Comparison of ENCODE assay signal across 26 cellular contexts in the genomic region with DNA sequence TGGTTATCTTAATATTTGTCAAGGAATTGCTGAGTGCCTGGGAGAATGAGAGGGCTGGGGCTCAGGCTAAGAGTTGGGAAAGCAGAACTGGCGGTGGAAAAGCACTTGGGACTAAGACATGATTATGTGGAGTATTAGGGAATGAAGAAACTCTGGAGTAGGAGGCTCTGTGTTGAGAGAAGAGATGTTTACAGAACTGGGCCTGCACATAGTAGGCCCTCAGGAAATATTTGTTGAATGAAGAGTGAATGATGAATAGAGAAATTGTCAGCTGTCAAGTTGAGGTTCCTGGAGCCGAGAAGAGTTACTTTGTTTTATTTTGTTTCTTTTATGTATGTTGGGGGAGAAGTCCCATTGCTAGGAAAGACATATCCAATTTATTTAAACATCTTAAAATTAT.
DNase-seq lines count a peak whose midpoint lies in the region; ATAC-seq, FAIRE-seq and TF ChIP-seq lines count a peak whose summit lies in the region.
"Had no signal": no experiment of that assay in that cellular context is flagged by ENCODE, and none has a peak within 500 bp of the region (broad histone marks: within the 10 kb centered on the region; RNA-seq: fewer than 3 reads in every experiment).

No MANE protein-coding gene starts in this region.

- no peak overlapping the region for H3K14ac ChIP-seq in H9 (ENCODE audit: insufficient read depth, low read length)

- H2BK12ac ChIP-seq in H9 (ENCODE audit: insufficient read length, low read depth, low read length), result no peak overlapping the region

- H3K9ac ChIP-seq in H9 (ENCODE audit: extremely low read depth, insufficient read length, low read length) (no peak overlapping the region), kidney (ENCODE audit: low read length in 2 of 2) (no peak overlapping the region), mesendoderm (ENCODE audit: low read length) (no peak overlapping the region)
- H3K9ac ChIP-seq: BLaER1 treated with 17β-estradiol and CSF1 and Interleukin-3, amounts not matched to agents 10 nM and 100 nM had no signal

- H2BK5ac ChIP-seq in H9 (ENCODE audit: insufficient read length, low read length) (no peak overlapping the region), mesendoderm (ENCODE audit: low read length) (no peak overlapping the region)

- intact Hi-C loops in kidney (cut with DNase I), result no loop called here
- intact Hi-C loops in cardiac septum (cut with DNase I), result no loop called here

- peak overlapping the region in 1 of 2 experiments; percentile 40; a peak in 3 of 6 replicates for H3K27ac ChIP-seq in A549
- H3K27ac ChIP-seq in H9 (ENCODE audit: insufficient read length, low read depth, low read length), result no peak overlapping the region
- H3K27ac ChIP-seq in kidney (ENCODE audit: low read depth in 2 of 2, low read length in 2 of 2), result peak overlapping the region; percentile 18 to 87
- H3K27ac ChIP-seq in mesendoderm (ENCODE audit: low read depth, low read length), result no peak overlapping the region
- H3K27ac ChIP-seq: BLaER1 treated with 17β-estradiol and CSF1 and Interleukin-3, amounts not matched to agents 10 nM and 100 nM had no signal

- H2AFZ ChIP-seq in H9 (ENCODE audit: low read length), result no peak overlapping the region

- H3K36me3 ChIP-seq in kidney (ENCODE audit: control insufficient read depth in 1 of 2, insufficient read depth in 2 of 2, low read length in 2 of 2) (no peaks in the 10 kb centered on the region), mesendoderm (ENCODE audit: control insufficient read depth, insufficient read depth, low read length) (no peaks in the 10 kb centered on the region)
- H3K36me3 ChIP-seq: BLaER1 treated with 17β-estradiol and CSF1 and Interleukin-3, amounts not matched to agents 10 nM and 100 nM had no signal

- peaks cover 15 to 18% of the 10 kb centered on the region in 2 experiments for H3K4me1 Mint-ChIP-seq in H9
- H3K4me1 Mint-ChIP-seq in activated naive CD8-positive, alpha-beta T cell treated with anti-CD3 and anti-CD28 coated beads, Interleukin-2, amount 50 U/mL, for 24 hours, result peaks cover 15% of the 10 kb centered on the region

- H2AK5ac ChIP-seq in H9 (ENCODE audit: insufficient read length, low read length) (no peak overlapping the region), mesendoderm (ENCODE audit: low read length) (no peak overlapping the region)

- H4K5ac ChIP-seq in H9 (ENCODE audit: insufficient read length, low read depth, low read length) (no peak overlapping the region), mesendoderm (ENCODE audit: low read length) (no peak overlapping the region)

- H3K4me3 ChIP-seq in A549 (no peak overlapping the region), kidney (ENCODE audit: low read length in 2 of 2) (peak overlapping the region in 1 of 2 donors; percentile 35), mesendoderm (ENCODE audit: low read length) (no peak overlapping the region)
- H3K4me3 ChIP-seq: BLaER1 treated with 17β-estradiol and CSF1 and Interleukin-3, amounts not matched to agents 10 nM and 100 nM had no signal

- POLR2A ChIA-PET in A549 (lab: Yijun Ruan, JAX), result no interaction called here

- H2BK20ac ChIP-seq in H9 (ENCODE audit: low read depth, low read length, poor library complexity, severe bottlenecking), result no peak overlapping the region

- H3K27me3 ChIP-seq in H9 (ENCODE audit: insufficient read depth, low read length), result no peaks in the 10 kb centered on the region
- no peaks in the 10 kb centered on the region for H3K27me3 ChIP-seq in mesendoderm (ENCODE audit: insufficient read depth, low read length, poor library complexity)
- H3K27me3 ChIP-seq: BLaER1 treated with 17β-estradiol and CSF1 and Interleukin-3, amounts not matched to agents 10 nM and 100 nM had no signal

- H3K9me3 Mint-ChIP-seq in H9, result no peaks in the 10 kb centered on the region
- peaks cover 4% of the 10 kb centered on the region for H3K9me3 Mint-ChIP-seq in activated naive CD8-positive, alpha-beta T cell treated with anti-CD3 and anti-CD28 coated beads, Interleukin-2, amount 50 U/mL, for 24 hours
- H3K9me3 Mint-ChIP-seq: CD4-positive, alpha-beta T cell had no signal

- H3K79me2 ChIP-seq in H9 (ENCODE audit: insufficient read depth, low read length), result no peaks in the 10 kb centered on the region
- no peaks in the 10 kb centered on the region for H3K79me2 ChIP-seq in mesendoderm (ENCODE audit: control insufficient read depth, insufficient read depth, low read length)

- no peak overlapping the region for H3K18ac ChIP-seq in H9 (ENCODE audit: insufficient read length, low read depth, low read length)
- H3K18ac ChIP-seq in mesendoderm (ENCODE audit: low read length), result peak overlapping the region; percentile 13

- no peaks in the 10 kb centered on the region for H3K23me2 ChIP-seq in H9 (ENCODE audit: insufficient read length, low read depth, low read length, poor library complexity, severe bottlenecking)

- no peak for TF ChIP-seq POLR2A in A549 (IDR thresholded peaks at IDR 0.05; ENCODE audit: low read length)

- TF ChIP-seq EP300 in A549 (IDR thresholded peaks at IDR 0.05), result no peak

- no peaks in the 10 kb centered on the region for H4K20me1 ChIP-seq in H9 (ENCODE audit: control insufficient read depth, insufficient read depth, insufficient read length)
- H4K20me1 ChIP-seq: BLaER1 treated with 17β-estradiol and CSF1 and Interleukin-3, amounts not matched to agents 10 nM and 100 nM had no signal

- H3T11ph ChIP-seq in H9 (ENCODE audit: low read length), result no peak overlapping the region

- H3K79me1 ChIP-seq in H9 (ENCODE audit: insufficient read depth, low read depth, low read length, poor library complexity, severe bottlenecking), result no peaks in the 10 kb centered on the region
- no peaks in the 10 kb centered on the region for H3K79me1 ChIP-seq in mesendoderm (ENCODE audit: low read length)

- ATAC-seq in A549 (no peak), HG02840 (IDR thresholded peaks at IDR 0.05; ENCODE audit: low FRiP score, unreplicated experiment) (no peak), HG02885 (IDR thresholded peaks at IDR 0.05; ENCODE audit: poor library complexity, unreplicated experiment) (no peak)
- ATAC-seq in activated naive CD8-positive, alpha-beta T cell treated with anti-CD3 and anti-CD28 coated beads, Interleukin-2, amount 50 U/mL, for 24 hours, result no peak
- ATAC-seq: PC-3, Right ventricle myocardium inferior had no signal

- H3K56ac ChIP-seq in H9 (ENCODE audit: insufficient read length, low read depth, low read length) (no peak overlapping the region), mesendoderm (ENCODE audit: low read length) (no peak overlapping the region)

- no peaks in the 10 kb centered on the region for H3K27me3 Mint-ChIP-seq in H9 (ENCODE audit: low read depth)
- H3K27me3 Mint-ChIP-seq in activated naive CD8-positive, alpha-beta T cell treated with anti-CD3 and anti-CD28 coated beads, Interleukin-2, amount 50 U/mL, for 24 hours, result peaks cover 2% of the 10 kb centered on the region
- H3K27me3 Mint-ChIP-seq: CD4-positive, alpha-beta T cell had no signal

- CTCF ChIA-PET in A549 (lab: Yijun Ruan, JAX), result interaction anchor here (1.3 kb wide), 1 partner anchor 198 kb away, joined by 3 read pairs; no protein-coding TSS in a partner anchor

- no peak overlapping the region for H3K4ac ChIP-seq in H9 (ENCODE audit: low read depth, low read length)
- no peak overlapping the region for H3K4ac ChIP-seq in mesendoderm (ENCODE audit: low read depth, low read length)

- no peak for DNase-seq in A549 (ENCODE audit: low read depth in 1 of 2, low spot score in 1 of 2)
- no peak for DNase-seq in H9
- DNase-seq in kidney, result no peak
- no peak for DNase-seq in mesendoderm
- no peak for DNase-seq in activated naive CD8-positive, alpha-beta T cell treated with anti-CD3 and anti-CD28 coated beads, Interleukin-2, amount 50 U/mL, for 24 hours
- DNase-seq in cardiac septum (ENCODE audit: low spot score), result no peak
- DNase-seq: AML-193; CD4-positive, alpha-beta T cell; DND-41; Karpas-422; NCI-H1092 treated with DMSO at 0.1 percent for 48 hours; NCI-H1436 treated with DMSO at 0.1 percent for 48 hours; NCI-H187 treated with DMSO at 0.1 percent for 48 hours; NCI-H446 treated with DMSO at 0.1 percent for 48 hours; NCI-H526; NCI-H82; NK-92 treated with Interleukin-12 subunit alpha and Interleukin-12 subunit beta, amount 100 ng/mL, for 24 hours; PC-3; T-helper 1 cell had no signal

- no peak overlapping the region for H4K91ac ChIP-seq in H9 (ENCODE audit: insufficient read length, low read depth, low read length)

- WGBS in A549 (ENCODE audit: missing lambda C conversion rate), result 79% methylated on average over 2 of the region's 2 CpGs
- WGBS in H9 (ENCODE audit: extremely low coverage, insufficient read length, low lambda C conversion rate), result no CpG with 5 or more reads among the region's 2 CpGs
- no CpG with 5 or more reads among the region's 2 CpGs for WGBS in mesendoderm (ENCODE audit: extremely low coverage, insufficient coverage, low lambda C conversion rate)

- peaks cover 0 to 2% (median 0%) of the 10 kb centered on the region in 3 experiments; a peak in 2 of 7 replicates for H3K36me3 Mint-ChIP-seq in H9 (ENCODE audit: insufficient read depth in 1 of 3, low read depth in 3 of 3)
- H3K36me3 Mint-ChIP-seq in activated naive CD8-positive, alpha-beta T cell treated with anti-CD3 and anti-CD28 coated beads, Interleukin-2, amount 50 U/mL, for 24 hours (ENCODE audit: low read depth), result peaks cover 2% of the 10 kb centered on the region

- 0 out of 5 replicates have a peak overlapping the region, but pooled peaks of 1 of the 2 experiments have one; percentile 2 for H3K4me3 Mint-ChIP-seq in H9
- no peak overlapping the region for H3K4me3 Mint-ChIP-seq in activated naive CD8-positive, alpha-beta T cell treated with anti-CD3 and anti-CD28 coated beads, Interleukin-2, amount 50 U/mL, for 24 hours
- H3K4me3 Mint-ChIP-seq: CD4-positive, alpha-beta T cell had no signal

- no peak overlapping the region for H2BK120ac ChIP-seq in H9 (ENCODE audit: low read depth, low read length, poor library complexity, severe bottlenecking)
- no peak overlapping the region for H2BK120ac ChIP-seq in mesendoderm (ENCODE audit: low read depth, low read length)

- FAIRE-seq in A549 (lab: Jason Lieb, UNC) (no peak), kidney (lab: Jason Lieb, UNC) (no peak)
- FAIRE-seq: A204.1, GM18507, H54 had no signal

- H3K4me1 ChIP-seq in A549, result peaks cover 14% of the 10 kb centered on the region
- peaks cover 7% of the 10 kb centered on the region; the same call in 1 of the 2 replicates for H3K4me1 ChIP-seq in H9 (ENCODE audit: insufficient read depth, low read length)
- H3K4me1 ChIP-seq in kidney (ENCODE audit: control insufficient read depth in 1 of 2, insufficient read depth in 1 of 2, low read depth in 1 of 2, low read length in 2 of 2), result peaks cover 11 to 16% of the 10 kb centered on the region in 2 donors
- peaks cover 6% of the 10 kb centered on the region for H3K4me1 ChIP-seq in mesendoderm (ENCODE audit: control insufficient read depth, low read depth, low read length)
- H3K4me1 ChIP-seq: BLaER1 treated with 17β-estradiol and CSF1 and Interleukin-3, amounts not matched to agents 10 nM and 100 nM had no signal

- no peak for TF ChIP-seq RAD21 in A549 (conservative IDR thresholded peaks at IDR 0.05 in 1 of 2, IDR thresholded peaks at IDR 0.05 in 1 of 2)

- H3K9me3 ChIP-seq in A549 (no peaks in the 10 kb centered on the region), H9 (ENCODE audit: control insufficient read depth, low read depth, low read length) (no peaks in the 10 kb centered on the region), kidney (ENCODE audit: control insufficient read depth in 1 of 2, low read length in 2 of 2) (no peaks in the 10 kb centered on the region)
- H3K9me3 ChIP-seq: BLaER1 treated with 17β-estradiol and CSF1 and Interleukin-3, amounts not matched to agents 10 nM and 100 nM had no signal

- no peak for TF ChIP-seq CTCF in A549 (IDR thresholded peaks at IDR 0.05)
- no peak for TF ChIP-seq CTCF in H9 (conservative IDR thresholded peaks at IDR 0.05)
- no peak for TF ChIP-seq CTCF in kidney (IDR thresholded peaks at IDR 0.05; ENCODE audit: borderline replicate concordance, extremely low read depth, insufficient read depth)

- H3K23ac ChIP-seq in H9 (ENCODE audit: insufficient read length, low read depth, low read length) (no peak overlapping the region), mesendoderm (ENCODE audit: low read length) (no peak overlapping the region)

- H3K4me2 ChIP-seq in A549 (peak overlapping the region; percentile 27; the same call in 1 of the 3 replicates), H9 (ENCODE audit: insufficient read depth, insufficient read length, low read length) (no peak overlapping the region), mesendoderm (ENCODE audit: low read length) (no peak overlapping the region)
- H3K4me2 ChIP-seq: BLaER1 treated with 17β-estradiol and CSF1 and Interleukin-3, amounts not matched to agents 10 nM and 100 nM had no signal

- no peak overlapping the region for H2BK15ac ChIP-seq in H9 (ENCODE audit: low read depth, low read length)
- no peak overlapping the region for H2BK15ac ChIP-seq in mesendoderm (replicated peaks; ENCODE audit: low read depth)

- H4K8ac ChIP-seq in H9 (replicated peaks; ENCODE audit: insufficient read length, low read depth, low read length) (no peak overlapping the region), mesendoderm (ENCODE audit: low read depth, low read length) (no peak overlapping the region)

- H3K27ac Mint-ChIP-seq in H9, result peak overlapping the region in 2 of 3 experiments; percentile 8 to 74; a peak in 6 of 7 replicates
- no peak overlapping the region for H3K27ac Mint-ChIP-seq in activated naive CD8-positive, alpha-beta T cell treated with anti-CD3 and anti-CD28 coated beads, Interleukin-2, amount 50 U/mL, for 24 hours
- H3K27ac Mint-ChIP-seq: CD4-positive, alpha-beta T cell had no signal

Comparison
In these comparisons a context has a peak if more than half of its experiments do, and no peak if none do; other contexts are left out.
1. H3K27ac ChIP-seq: peak in kidney (2 of 2); none in H9 (single experiment) and mesendoderm (single experiment).